8 cellular contexts compared by ENCODE assay signal in genomic region chr18:75161629-75162028, GRCh38. TPM values are rescaled to one million over a fixed set of nuclear protein-coding genes. Genes with fewer than 3 reads are reported as not detected.
DNase-seq lines count a peak whose midpoint lies in the region; ATAC-seq and TF ChIP-seq lines count a peak whose summit lies in the region.

No MANE protein-coding gene starts in this region.

- peaks cover 8% of the 10 kb centered on the region for H3K27me3 Mint-ChIP-seq in activated T-helper 2 cell treated with anti-CD3 and anti-CD28 coated beads, Interferon-gamma antibody, Interleukin-2, Interleukin-4, amounts not matched to agents 10 μg/mL and 5 μg/mL and 100 μg/mL, durations not matched to agents 14 hours and 24 hours and 36 hours (ENCODE audit: low read depth)

- H3K9me3 ChIP-seq in left lung (no peaks in the 10 kb centered on the region), upper lobe of left lung (no peaks in the 10 kb centered on the region)

- intact Hi-C loops in activated T-helper 2 cell treated with anti-CD3 and anti-CD28 coated beads, Interferon-gamma antibody, Interleukin-2, Interleukin-4, amounts not matched to agents 10 μg/mL and 5 μg/mL and 100 μg/mL, durations not matched to agents 14 hours and 24 hours and 36 hours (cut with micrococcal nuclease), result no loop called here
- intact Hi-C loops in left lung (cut with DNase I), result no loop called here

- no peaks in the 10 kb centered on the region for H3K27me3 ChIP-seq in left lung
- no peaks in the 10 kb centered on the region for H3K27me3 ChIP-seq in upper lobe of left lung

- peak overlapping the region; percentile 66 for H3K4me3 Mint-ChIP-seq in activated T-helper 2 cell treated with anti-CD3 and anti-CD28 coated beads, Interferon-gamma antibody, Interleukin-2, Interleukin-4, amounts not matched to agents 10 μg/mL and 5 μg/mL and 100 μg/mL, durations not matched to agents 14 hours and 24 hours and 36 hours (ENCODE audit: low read depth)

- peak; percentile 66 for ATAC-seq in GM21619 (IDR thresholded peaks at IDR 0.05; ENCODE audit: unreplicated experiment)
- peak; percentile 68 for ATAC-seq in left lung
- peak in 1 of 2 donors; percentile 45 for ATAC-seq in upper lobe of left lung (ENCODE audit: low FRiP score in 2 of 2)
- no peak for ATAC-seq in GM18517 (IDR thresholded peaks at IDR 0.05; ENCODE audit: unreplicated experiment)

- H3K36me3 ChIP-seq in left lung, result no peaks in the 10 kb centered on the region
- no peaks in the 10 kb centered on the region for H3K36me3 ChIP-seq in upper lobe of left lung

- H3K4me1 ChIP-seq in left lung (peaks cover 0 to 5% of the 10 kb centered on the region in 2 donors), upper lobe of left lung (peaks cover 0 to 8% (median 2%) of the 10 kb centered on the region in 4 donors)

- DNase-seq in COLO668 (lab: John Stamatoyannopoulos, UW; ENCODE audit: unreplicated experiment) (peak; percentile 57), NCI-H345 treated with DMSO at 0.1 percent for 48 hours (lab: John Stamatoyannopoulos, UW; ENCODE audit: unreplicated experiment) (peak; percentile 5), left lung (peak in 1 of 2 donors; percentile 55), upper lobe of left lung (peak in 1 of 2 donors; percentile 35), NCI-H128 (lab: John Stamatoyannopoulos, UW; ENCODE audit: unreplicated experiment) (no peak)
- DNase-seq in activated T-helper 2 cell treated with anti-CD3 and anti-CD28 coated beads, Interferon-gamma antibody, Interleukin-2, Interleukin-4, amounts not matched to agents 10 μg/mL and 5 μg/mL and 100 μg/mL, durations not matched to agents 14 hours and 24 hours and 36 hours (ENCODE audit: low spot score), result no peak

- H3K4me3 ChIP-seq in left lung, result peak overlapping the region; percentile 9 to 37
- peak overlapping the region in 3 of 4 donors; percentile 32 to 52 (median 45) for H3K4me3 ChIP-seq in upper lobe of left lung

- TF ChIP-seq CTCF in left lung (IDR thresholded peaks at IDR 0.05), result no peak
- no peak for TF ChIP-seq CTCF in upper lobe of left lung (IDR thresholded peaks at IDR 0.05)

- TF ChIP-seq POLR2A in upper lobe of left lung (IDR thresholded peaks at IDR 0.05), result no peak

- no peaks in the 10 kb centered on the region for H3K9me3 Mint-ChIP-seq in activated T-helper 2 cell treated with anti-CD3 and anti-CD28 coated beads, Interferon-gamma antibody, Interleukin-2, Interleukin-4, amounts not matched to agents 10 μg/mL and 5 μg/mL and 100 μg/mL, durations not matched to agents 14 hours and 24 hours and 36 hours

- no peaks in the 10 kb centered on the region for H3K36me3 Mint-ChIP-seq in activated T-helper 2 cell treated with anti-CD3 and anti-CD28 coated beads, Interferon-gamma antibody, Interleukin-2, Interleukin-4, amounts not matched to agents 10 μg/mL and 5 μg/mL and 100 μg/mL, durations not matched to agents 14 hours and 24 hours and 36 hours (ENCODE audit: low read depth)

- TF ChIP-seq EP300 in upper lobe of left lung (IDR thresholded peaks at IDR 0.05), result no peak

- peaks cover 9% of the 10 kb centered on the region for H3K4me1 Mint-ChIP-seq in activated T-helper 2 cell treated with anti-CD3 and anti-CD28 coated beads, Interferon-gamma antibody, Interleukin-2, Interleukin-4, amounts not matched to agents 10 μg/mL and 5 μg/mL and 100 μg/mL, durations not matched to agents 14 hours and 24 hours and 36 hours (ENCODE audit: low read depth)

- H3K27ac ChIP-seq in left lung (no peak overlapping the region), upper lobe of left lung (no peak overlapping the region)

- no peak overlapping the region for H3K27ac Mint-ChIP-seq in activated T-helper 2 cell treated with anti-CD3 and anti-CD28 coated beads, Interferon-gamma antibody, Interleukin-2, Interleukin-4, amounts not matched to agents 10 μg/mL and 5 μg/mL and 100 μg/mL, durations not matched to agents 14 hours and 24 hours and 36 hours

- 59 to 68% methylated on average over 6 to 11 of the region's 11 CpGs for WGBS in upper lobe of left lung, 2 donors

RNA-seq across cellular contexts. Expression of gene PTGR3, which starts 47.3 kb away (rescaled TPM):
- total RNA-seq in activated T-helper 2 cell treated with anti-CD3 and anti-CD28 coated beads, Interferon-gamma antibody, Interleukin-2, Interleukin-4, amounts not matched to agents 10 μg/mL and 5 μg/mL and 100 μg/mL, durations not matched to agents 14 hours and 24 hours and 36 hours, result 26.0 and 28.6 TPM in 2 replicates
- total RNA-seq in left lung, result 10 to 100 TPM; 25.7 to 30.4 TPM
- 10 to 100 TPM; 12.2 to 36.8 (median 26.5) TPM for total RNA-seq in upper lobe of left lung

RNA-seq across cellular contexts. Expression of gene TSHZ1, which starts 49.0 kb away (rescaled TPM):
- 11.5 and 12.0 TPM in 2 replicates for total RNA-seq in activated T-helper 2 cell treated with anti-CD3 and anti-CD28 coated beads, Interferon-gamma antibody, Interleukin-2, Interleukin-4, amounts not matched to agents 10 μg/mL and 5 μg/mL and 100 μg/mL, durations not matched to agents 14 hours and 24 hours and 36 hours
- total RNA-seq in left lung (10 to 100 TPM; 13.3 to 20.2 TPM), upper lobe of left lung (10 to 100 TPM in 5 of 6 donors, 1 to 10 TPM in 1; 9.1 to 16.5 (median 14.3) TPM)

Comparison
In these comparisons a context has a peak if more than half of its experiments do, and no peak if none do; other contexts are left out.
1. DNase-seq: peak in COLO668 (single experiment) and NCI-H345 treated with DMSO at 0.1 percent for 48 hours (single experiment); none in activated T-helper 2 cell treated with anti-CD3 and anti-CD28 coated beads, Interferon-gamma antibody, Interleukin-2, Interleukin-4, amounts not matched to agents 10 μg/mL and 5 μg/mL and 100 μg/mL, durations not matched to agents 14 hours and 24 hours and 36 hours (single experiment) and NCI-H128 (single experiment).